8 cellular contexts compared by ENCODE assay signal in the genomic region with DNA sequence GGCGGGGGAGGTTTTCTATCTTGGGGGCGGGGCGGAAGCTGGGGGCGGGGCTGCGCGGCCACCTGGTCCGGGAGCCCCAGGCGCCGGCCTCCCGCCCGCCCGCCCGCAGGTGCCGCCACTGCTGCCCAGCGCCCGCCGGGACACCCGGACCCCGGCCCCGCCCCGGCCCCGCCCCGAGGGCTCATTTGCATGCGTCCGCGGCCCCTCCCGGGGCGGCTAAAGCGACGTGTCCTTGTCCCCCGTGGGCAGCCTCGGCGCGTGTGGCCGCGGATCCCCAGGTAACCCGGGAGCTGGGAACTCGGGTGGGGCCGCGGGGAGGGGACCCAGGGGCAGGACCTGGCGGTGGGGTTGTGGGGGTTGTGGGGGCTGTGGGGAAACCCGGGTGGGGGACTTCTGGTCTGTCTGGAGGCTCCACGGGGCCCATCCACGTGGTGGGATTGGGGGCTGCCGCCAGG. TPM values are rescaled to one million over a fixed set of nuclear protein-coding genes. Genes with fewer than 3 reads are reported as not detected.
DNase-seq lines count a peak whose midpoint lies in the region; ATAC-seq and TF ChIP-seq lines count a peak whose summit lies in the region.

Gene BHLHA15 (plus strand): TSS at position 219 of the 455 bp plus-strand sequence. CDS start 871 bp downstream, outside the sequence.

- no peak within 1 kb of the TSS for H3K27ac ChIP-seq in brain microvascular endothelial cell
- no peak within 1 kb of the TSS for H3K27ac ChIP-seq in thymus (ENCODE audit: low read depth)

- intact Hi-C loops in activated CD4-positive, alpha-beta T cell treated with anti-CD3 and anti-CD28 coated beads, Interleukin-2, amount 10 ng/mL, durations not matched to agents 24 days and 14 days (cut with micrococcal nuclease) = no loop called here

- no peaks in the 10 kb centered on the region for H3K9me3 ChIP-seq in thymus (ENCODE audit: control insufficient read depth)

- H3K4me1 ChIP-seq in thymus (ENCODE audit: control insufficient read depth, insufficient read depth, low read length) = peaks cover 2% of the 10 kb centered on the region

- H3K4me3 ChIP-seq in brain microvascular endothelial cell (ENCODE audit: low read depth, low read length) (peak within 1 kb of the TSS; percentile 33), thymus (ENCODE audit: low read length) (peak within 1 kb of the TSS; percentile 42)

- in situ Hi-C loops in brain microvascular endothelial cell (cut with HindIII; ENCODE audit: low pct_ligation_motif_present, low sequenced_read_pairs) = no loop called here

- H3K4me1 Mint-ChIP-seq in activated CD4-positive, alpha-beta T cell treated with anti-CD3 and anti-CD28 coated beads, Interleukin-2, amount 10 ng/mL, durations not matched to agents 24 days and 14 days = no peaks in the 10 kb centered on the region

- H3K27me3 ChIP-seq in brain microvascular endothelial cell (replicated peaks) (no peaks in the 10 kb centered on the region), thymus (ENCODE audit: control insufficient read depth, insufficient read depth) (peaks cover 5% of the 10 kb centered on the region)

- peak within 1 kb of the TSS; percentile 62 for H3K4me3 Mint-ChIP-seq in activated CD4-positive, alpha-beta T cell treated with anti-CD3 and anti-CD28 coated beads, Interleukin-2, amount 10 ng/mL, durations not matched to agents 24 days and 14 days

- TF ChIP-seq CTCF in brain microvascular endothelial cell (IDR thresholded peaks at IDR 0.05; ENCODE audit: low read depth, low read length, missing control alignments) = no peak

- peaks cover 4% of the 10 kb centered on the region for H3K36me3 Mint-ChIP-seq in activated CD4-positive, alpha-beta T cell treated with anti-CD3 and anti-CD28 coated beads, Interleukin-2, amount 10 ng/mL, durations not matched to agents 24 days and 14 days (ENCODE audit: low read depth)

- DNase-seq in activated CD4-positive, alpha-beta T cell treated with anti-CD3 and anti-CD28 coated beads, Interleukin-2, amount 10 ng/mL, durations not matched to agents 24 days and 14 days = peak; percentile 78
- DNase-seq in activated CD4-positive, alpha-beta T cell treated with anti-CD3 and anti-CD28 coated beads, Interleukin-2, amount 50 U/mL, for 4 hours = no peak
- DNase-seq in NCI-H460 (ENCODE audit: extremely low read depth, low read depth) (peak; percentile 20), brain microvascular endothelial cell (no peak), left lobe of liver (ENCODE audit: low spot score) (peak; percentile 77), SIG-M5 treated with dmso at 0.1 percent for 504 hours (lab: John Stamatoyannopoulos, UW; ENCODE audit: unreplicated experiment) (no peak)

- peaks cover 4% of the 10 kb centered on the region for H3K36me3 ChIP-seq in brain microvascular endothelial cell (replicated peaks)
- peaks cover 21% of the 10 kb centered on the region for H3K36me3 ChIP-seq in thymus (ENCODE audit: control insufficient read depth, insufficient read depth)

- H3K27ac Mint-ChIP-seq in activated CD4-positive, alpha-beta T cell treated with anti-CD3 and anti-CD28 coated beads, Interleukin-2, amount 10 ng/mL, durations not matched to agents 24 days and 14 days = no peak within 1 kb of the TSS

- no peaks in the 10 kb centered on the region for H3K9me3 Mint-ChIP-seq in activated CD4-positive, alpha-beta T cell treated with anti-CD3 and anti-CD28 coated beads, Interleukin-2, amount 10 ng/mL, durations not matched to agents 24 days and 14 days

- ATAC-seq in left lobe of liver (peak; percentile 85), GM19452 (IDR thresholded peaks at IDR 0.05; ENCODE audit: unreplicated experiment) (no peak)

- 2% methylated on average over 45 of the region's 45 CpGs for WGBS in thymus

- H3K27me3 Mint-ChIP-seq in activated CD4-positive, alpha-beta T cell treated with anti-CD3 and anti-CD28 coated beads, Interleukin-2, amount 10 ng/mL, durations not matched to agents 24 days and 14 days = no peaks in the 10 kb centered on the region

RNA-seq across cellular contexts. Expression of gene BHLHA15, which starts in this region (rescaled TPM):
- 0.40 and 0.72 TPM in 2 replicates for total RNA-seq in activated CD4-positive, alpha-beta T cell treated with anti-CD3 and anti-CD28 coated beads, Interleukin-2, amount 10 ng/mL, durations not matched to agents 24 days and 14 days
- total RNA-seq in NCI-H460 (2014; rRNA removed; shearing (Covaris generic)) = 2.4 and 4.4 TPM in 2 replicates
- polyA plus RNA-seq in NCI-H460 (2014; cell fraction: nucleus; rRNA removed) = 5.4 TPM in 1 of 2 replicates, not detected in the other
- 2.6 TPM for total RNA-seq in left lobe of liver
- 0.07 TPM for polyA plus RNA-seq in thymus

Comparison
In these comparisons a context has a peak if more than half of its experiments do, and no peak if none do; other contexts are left out.
1. Peak in DNase-seq in activated CD4-positive, alpha-beta T cell treated with anti-CD3 and anti-CD28 coated beads, Interleukin-2, amount 10 ng/mL, durations not matched to agents 24 days and 14 days; RNA of the gene not detected or under 1 TPM.
2. DNase-seq: peak in NCI-H460 (single experiment) and left lobe of liver (single experiment); none in activated CD4-positive, alpha-beta T cell treated with anti-CD3 and anti-CD28 coated beads, Interleukin-2, amount 50 U/mL, for 4 hours (0 of 2), brain microvascular endothelial cell (single experiment) and SIG-M5 treated with dmso at 0.1 percent for 504 hours (single experiment).